Comparison of ENCODE assay signal across 9 cellular contexts in the genomic region with DNA sequence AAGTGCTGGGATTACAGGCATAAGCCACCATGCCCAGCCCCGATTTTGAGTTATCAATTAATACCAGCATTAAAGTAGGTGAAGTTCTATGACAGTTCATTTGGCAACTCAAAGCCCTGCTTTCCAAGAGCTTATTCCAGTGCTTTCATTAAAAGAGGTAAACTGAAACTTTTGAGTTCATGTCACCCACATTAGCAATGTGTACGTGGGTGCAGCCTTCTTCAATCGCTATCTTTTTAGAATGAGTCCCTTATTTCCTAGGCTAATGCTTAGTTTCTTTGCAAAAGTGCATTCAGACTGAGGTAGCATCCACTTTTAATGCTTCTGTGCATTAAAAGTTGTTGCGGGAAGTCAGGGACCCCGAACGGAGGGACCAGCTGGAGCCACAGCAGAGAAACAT. TPM values are rescaled to one million over a fixed set of nuclear protein-coding genes. Genes with fewer than 3 reads are reported as not detected.
"Had no signal": no experiment of that assay in that cellular context is flagged by ENCODE, and none has a peak within 500 bp of the region (broad histone marks: within the 10 kb centered on the region; RNA-seq: fewer than 3 reads in every experiment).

No MANE protein-coding gene starts in this region.

- H3K4me3 ChIP-seq: GM23248, GM23338, HAP-1 had no signal

- H3K9ac ChIP-seq: GM23248 had no signal

- H3K27ac Mint-ChIP-seq: GM23338, H9 had no signal

- H3K9me3 ChIP-seq: HAP-1 had no signal

- DNase-seq: GM23248, GOT3, H7, H9, HCEC 1CT, HFFc6 had no signal

- H3K4me2 ChIP-seq: GM23338 had no signal

- H3K4me3 Mint-ChIP-seq: GM23338, H9, HFFc6 had no signal

- H3K4me1 ChIP-seq: HAP-1 had no signal

- ATAC-seq: GM23338, HCT116 had no signal

- H3K4me1 Mint-ChIP-seq: GM23338 had no signal

- H2AFZ ChIP-seq: GM23248, GM23338 had no signal

- H3K27ac ChIP-seq: GM23248 had no signal

RNA-seq across cellular contexts. Expression of gene MTNR1A, which starts 26.1 kb away (rescaled TPM):
- total RNA-seq: GM23248, HFFc6 had no signal
- polyA plus RNA-seq: GM23248 had no signal
